Comparison of ENCODE assay signal across 8 cellular contexts in genomic region chr9:113890693-113891092, GRCh38.
"Had no signal": no experiment of that assay in that cellular context is flagged by ENCODE, and none has a peak within 500 bp of the region (broad histone marks: within the 10 kb centered on the region; RNA-seq: fewer than 3 reads in every experiment).

No MANE protein-coding gene starts in this region.

- H3K27ac ChIP-seq: HL-60, KMS-11 had no signal

- FAIRE-seq: HepG2, HTR-8/SVneo, K562 had no signal

- DNase-seq: IMR-90, KBM-7, KG1 had no signal

- H3K4me3 ChIP-seq: K562 had no signal
